In genomic region chr11:11982461-11982860, GRCh38 we compare ENCODE assay signal across 31 cellular contexts. TPM values are rescaled to one million over a fixed set of nuclear protein-coding genes. Genes with fewer than 3 reads are reported as not detected.
A peak's percentile ranks its signal among the peaks of the same experiment; 100 is the strongest.
DNase-seq lines count a peak whose midpoint lies in the region; ATAC-seq, FAIRE-seq and TF ChIP-seq lines count a peak whose summit lies in the region.
"Had no signal": no experiment of that assay in that cellular context is flagged by ENCODE, and none has a peak within 500 bp of the region (broad histone marks: within the 10 kb centered on the region; RNA-seq: fewer than 3 reads in every experiment).

No MANE protein-coding gene starts in this region.

- TF ChIP-seq CTCF in A549 (IDR thresholded peaks at IDR 0.05) (no peak), AG04450 (IDR thresholded peaks at IDR 0.05; ENCODE audit: low read depth, low read length) (no peak), dorsolateral prefrontal cortex (IDR thresholded peaks at IDR 0.05 in 54 of 56, conservative IDR thresholded peaks at IDR 0.05 in 2 of 56; ENCODE audit: low read depth in 1 of 56, partially characterized antibody in 56 of 56) (no peak), osteocyte (IDR thresholded peaks at IDR 0.05) (no peak)

- H3K27me3 ChIP-seq in AG04450 (ENCODE audit: control insufficient read depth, insufficient read depth, low read length) (no peaks in the 10 kb centered on the region), dorsolateral prefrontal cortex (no peaks in the 10 kb centered on the region)
- H3K27me3 ChIP-seq: gastroesophageal sphincter, neutrophil, upper lobe of left lung had no signal

- H3K27ac ChIP-seq in A549 (peak overlapping the region in 1 of 2 experiments; percentile 93; a peak in 3 of 6 replicates), AG04450 (ENCODE audit: low read depth, low read length) (peak overlapping the region; percentile 24), dorsolateral prefrontal cortex (peak overlapping the region in 51 of 59 donors; percentile 5 to 93 (median 69))
- H3K27ac ChIP-seq: C4-2B, neutrophil, SK-N-MC had no signal

- no peak for TF ChIP-seq RAD21 in A549 (conservative IDR thresholded peaks at IDR 0.05 in 1 of 2, IDR thresholded peaks at IDR 0.05 in 1 of 2)

- ATAC-seq in A549 (no peak), GM21737 (IDR thresholded peaks at IDR 0.05; ENCODE audit: unreplicated experiment) (no peak), GM19452 (IDR thresholded peaks at IDR 0.05; ENCODE audit: unreplicated experiment) (no peak)
- ATAC-seq: activated T-cell treated with anti-CD3 and anti-CD28 coated beads, Interleukin-2, amount 50 U/mL, for 72 hours; gastroesophageal sphincter; HCT116 had no signal

- H3K4me2 ChIP-seq in A549: peak overlapping the region; percentile 37; the same call in 2 of the 3 replicates

- H3K4me1 Mint-ChIP-seq in osteocyte (ENCODE audit: unreplicated experiment): peaks cover 97% of the 10 kb centered on the region
- H3K4me1 Mint-ChIP-seq: IgD-negative memory B cell had no signal

- 91% methylated on average over 5 of the region's 10 CpGs for WGBS in A549 (ENCODE audit: missing lambda C conversion rate)

- H3K9me3 ChIP-seq in A549 (no peaks in the 10 kb centered on the region), AG04450 (ENCODE audit: control insufficient read depth, insufficient read depth, low read length) (peaks cover 7% of the 10 kb centered on the region)
- H3K9me3 ChIP-seq: gastroesophageal sphincter, neutrophil, upper lobe of left lung had no signal

- TF ChIP-seq EP300 in A549 (IDR thresholded peaks at IDR 0.05): no peak

- no peaks in the 10 kb centered on the region for H3K9me3 Mint-ChIP-seq in osteocyte (ENCODE audit: unreplicated experiment)
- H3K9me3 Mint-ChIP-seq: activated T-cell treated with anti-CD3 and anti-CD28 coated beads, Interleukin-2, amount 50 U/mL, for 72 hours; immature natural killer cell; T-helper 1 cell treated with Interleukin-12 subunit alpha and Interleukin-12 subunit beta and Interleukin-4 antibody, amounts not matched to agents 30 μg/mL and 1 μg/mL, for 36 hours had no signal

- no peaks in the 10 kb centered on the region for H3K27me3 Mint-ChIP-seq in osteocyte (ENCODE audit: unreplicated experiment)
- H3K27me3 Mint-ChIP-seq: brain, IgD-negative memory B cell, progenitor cell of endocrine pancreas had no signal

- no peak for FAIRE-seq in A549 (lab: Jason Lieb, UNC)
- FAIRE-seq: G401.6, TTC549 had no signal

- H3K4me3 ChIP-seq in A549 (no peak overlapping the region), AG04450 (ENCODE audit: low read depth, low read length) (no peak overlapping the region), dorsolateral prefrontal cortex (no peak overlapping the region)
- H3K4me3 ChIP-seq: gastroesophageal sphincter, SK-N-MC, upper lobe of left lung had no signal

- no peak overlapping the region for H3K4me3 Mint-ChIP-seq in osteocyte (ENCODE audit: unreplicated experiment)
- H3K4me3 Mint-ChIP-seq: activated T-cell treated with anti-CD3 and anti-CD28 coated beads, Interleukin-2, amount 50 U/mL, for 72 hours; brain; IgD-negative memory B cell; immature natural killer cell; T-helper 1 cell treated with Interleukin-12 subunit alpha and Interleukin-12 subunit beta and Interleukin-4 antibody, amounts not matched to agents 30 μg/mL and 1 μg/mL, for 36 hours had no signal

- no peak for TF ChIP-seq POLR2A in A549 (IDR thresholded peaks at IDR 0.05; ENCODE audit: low read length)
- TF ChIP-seq POLR2A in erythroblast (IDR thresholded peaks at IDR 0.05; ENCODE audit: low read length): no peak

- CTCF ChIA-PET in A549 (lab: Yijun Ruan, JAX): interaction anchor here (1.8 to 10.9 kb wide), 4 partner anchors 8 to 62 kb away, joined by 3 to 98 read pairs (median 7); no protein-coding TSS in a partner anchor
- CTCF ChIA-PET in AG04450 (lab: Charles Lee): interaction anchor here (0.8 to 0.9 kb wide), 2 partner anchors 62 to 183 kb away, joined by 3 read pairs; no protein-coding TSS in a partner anchor

- intact Hi-C loops in dorsolateral prefrontal cortex (cut with DNase I): loop anchor here in 1 of 2 donors (5.0 kb wide), 1 partner anchor 55 kb away; no protein-coding TSS in a partner anchor

- H3K4me1 ChIP-seq in A549: peaks cover 60% of the 10 kb centered on the region

- POLR2A ChIA-PET in A549 (lab: Yijun Ruan, JAX): no interaction called here
- POLR2A ChIA-PET in AG04450 (lab: Yijun Ruan, JAX): no interaction called here

- peaks cover 12% of the 10 kb centered on the region for H3K36me3 Mint-ChIP-seq in osteocyte (ENCODE audit: unreplicated experiment)
- H3K36me3 Mint-ChIP-seq: IgD-negative memory B cell, immature natural killer cell had no signal

- DNase-seq in A549 (ENCODE audit: low read depth in 1 of 2, low spot score in 1 of 2) (no peak), AG04450 (ENCODE audit: low read depth, low spot score) (no peak), dorsolateral prefrontal cortex (no peak), osteocyte (ENCODE audit: extremely low spot score, unreplicated experiment) (no peak), erythroblast (lab: John Stamatoyannopoulos, UW) (no peak), DMS79 (lab: John Stamatoyannopoulos, UW) (no peak)
- DNase-seq: activated CD4-positive, alpha-beta T cell treated with anti-CD3 and anti-CD28 coated beads, Interleukin-2, amount 50 U/mL, for 4 hours; activated naive CD4-positive, alpha-beta T cell; activated T-cell treated with anti-CD3 and anti-CD28 coated beads, Interleukin-2, amount 50 U/mL, for 72 hours; hypothalamus; immature natural killer cell; MV-4-11; NCI-H1436 treated with DMSO at 0.1 percent for 48 hours; NCI-H446 treated with DMSO at 0.1 percent for 48 hours; NCI-H774; RPMI8226; stimulated activated CD4-positive, alpha-beta T cell treated with anti-CD3 and anti-CD28 coated beads, Interleukin-4, amount 100 ng/mL, for 1 hour had no signal

- H3K27ac Mint-ChIP-seq in osteocyte (ENCODE audit: unreplicated experiment): peak overlapping the region; percentile 96
- H3K27ac Mint-ChIP-seq: activated T-cell treated with anti-CD3 and anti-CD28 coated beads, Interleukin-2, amount 50 U/mL, for 72 hours; IgD-negative memory B cell; immature natural killer cell; progenitor cell of endocrine pancreas; T-helper 1 cell treated with Interleukin-12 subunit alpha and Interleukin-12 subunit beta and Interleukin-4 antibody, amounts not matched to agents 30 μg/mL and 1 μg/mL, for 36 hours had no signal

TF ChIP-seq in A549, 52 proteins besides CTCF, POLR2A, EP300 and RAD21 (continues in another document):
- no peak for TF ChIP-seq RNF2 (IDR thresholded peaks at IDR 0.05; ENCODE audit: borderline replicate concordance, low read depth)
- no peak for TF ChIP-seq MAFK (IDR thresholded peaks at IDR 0.05; ENCODE audit: partially characterized antibody)
- no peak for TF ChIP-seq POLR2AphosphoS2 (conservative IDR thresholded peaks at IDR 0.05; ENCODE audit: low read length)
- no peak for TF ChIP-seq EHF (CRISPR knock-in tag; IDR thresholded peaks at IDR 0.05)
- no peak for TF ChIP-seq CBX2 (IDR thresholded peaks at IDR 0.05; ENCODE audit: borderline replicate concordance, low read depth)
- TF ChIP-seq FOSL2 (IDR thresholded peaks at IDR 0.05): no peak
- TF ChIP-seq FOSL2 (CRISPR knock-in tag; IDR thresholded peaks at IDR 0.05): no peak
- no peak for TF ChIP-seq BCL3 (IDR thresholded peaks at IDR 0.05)
- no peak for TF ChIP-seq CHD2 (IDR thresholded peaks at IDR 0.05; ENCODE audit: low read length, partially characterized antibody)
- no peak for TF ChIP-seq KDM1A (IDR thresholded peaks at IDR 0.05; ENCODE audit: low read depth)
- TF ChIP-seq RCOR1 (IDR thresholded peaks at IDR 0.05; ENCODE audit: low read depth, low read length): no peak
- no peak for TF ChIP-seq GATA3 (IDR thresholded peaks at IDR 0.05; ENCODE audit: borderline replicate concordance)
- no peak for TF ChIP-seq HEYL (CRISPR knock-in tag; IDR thresholded peaks at IDR 0.05)
- TF ChIP-seq EHMT2 (IDR thresholded peaks at IDR 0.05; ENCODE audit: low read depth): no peak

RNA-seq across cellular contexts. Expression of gene DKK3, which starts 26.0 kb away (rescaled TPM):
- polyA plus RNA-seq in A549 (2011; rRNA removed) (18.4 and 22.8 TPM in 2 replicates), A549 (2017; fragmentation: RNase III; extraction: RNeasy Plus Mini Kit Qiagen cat#74134 plus additional on column Dnase treatment) (11.9 to 21.8 TPM (median 20.8 TPM) in 3 replicates), AG04450 (2011; rRNA removed) (928 and 935 TPM in 2 replicates)
- polyA plus RNA-seq in A549 (2012; cell fraction: cytosol; rRNA removed): 6.0 and 6.2 TPM in 2 replicates
- 9.6 and 10.7 TPM in 2 replicates for polyA plus RNA-seq in A549 (2012; cell fraction: nucleus; rRNA removed)
- 12.0 and 14.5 TPM in 2 replicates for polyA minus RNA-seq in A549 (2011; rRNA and poly(A)+ RNA removed)
- polyA minus RNA-seq in AG04450 (2011; rRNA and poly(A)+ RNA removed): 350 and 365 TPM in 2 replicates
- total RNA-seq in dorsolateral prefrontal cortex (1,000 to 10,000 TPM in 9 of 120 experiments, 100 to 1,000 TPM in 111; 391 to 1,132 (median 804) TPM), osteocyte (548 and 587 TPM in 2 replicates)
- polyA plus RNA-seq: IgD-negative memory B cell had no signal
